Comparison of ENCODE assay signal across 16 cellular contexts in the genomic region with DNA sequence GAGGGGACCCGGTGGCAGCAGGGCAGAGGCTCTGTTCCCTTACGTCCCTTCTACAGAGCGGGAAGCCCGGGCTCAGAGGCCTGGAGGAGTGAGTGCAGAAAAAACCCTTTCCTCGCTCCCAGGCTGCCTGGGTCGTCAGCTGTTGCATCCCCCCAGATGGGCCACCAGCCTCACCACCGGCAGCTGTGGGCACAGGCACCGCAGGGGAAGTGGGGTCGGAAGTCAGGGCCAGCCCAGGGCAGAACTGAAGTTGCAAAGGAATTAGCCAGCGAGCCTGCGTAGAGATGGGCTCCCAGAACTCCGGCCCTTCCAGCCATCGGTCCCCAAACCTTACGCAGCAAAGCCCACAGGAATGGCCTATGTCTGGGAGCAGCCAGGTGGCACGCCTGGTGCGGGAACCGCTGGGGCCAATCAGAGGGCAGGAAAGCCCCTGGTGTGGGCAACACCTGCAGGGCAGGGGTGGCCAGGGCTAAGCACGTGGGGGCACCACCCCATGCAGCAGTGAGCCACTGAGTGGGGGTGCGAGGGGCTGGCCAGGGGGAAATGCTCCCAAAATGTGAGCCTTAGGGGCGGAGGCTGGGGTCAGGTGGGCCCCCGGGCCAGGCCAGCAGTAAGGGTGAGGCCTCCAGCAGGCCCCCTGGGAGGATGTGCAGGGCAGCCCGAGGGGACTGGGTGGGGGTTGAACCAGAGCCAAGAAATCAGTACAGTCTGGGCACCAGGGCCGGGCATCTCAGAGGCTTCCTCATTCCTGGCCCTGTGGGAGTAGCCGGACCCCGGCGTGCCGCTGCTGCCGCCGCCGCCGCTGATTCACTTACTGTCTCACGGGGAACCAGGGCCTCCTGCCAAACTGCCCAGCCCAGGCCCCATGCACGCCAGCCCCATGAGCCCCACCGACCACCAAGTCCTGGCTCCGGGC. TPM values are rescaled to one million over a fixed set of nuclear protein-coding genes. Genes with fewer than 3 reads are reported as not detected.
A peak's percentile ranks its signal among the peaks of the same experiment; 100 is the strongest.
DNase-seq lines count a peak whose midpoint lies in the region; ATAC-seq, FAIRE-seq and TF ChIP-seq lines count a peak whose summit lies in the region.
"Had no signal": no experiment of that assay in that cellular context is flagged by ENCODE, and none has a peak within 500 bp of the region (broad histone marks: within the 10 kb centered on the region; RNA-seq: fewer than 3 reads in every experiment).

No MANE protein-coding gene starts in this region.

- TF ChIP-seq CTCF in A549 (IDR thresholded peaks at IDR 0.05) (no peak), Loucy (conservative IDR thresholded peaks at IDR 0.05; ENCODE audit: low read length) (no peak)

- TF ChIP-seq RAD21 in A549 (conservative IDR thresholded peaks at IDR 0.05 in 1 of 2, IDR thresholded peaks at IDR 0.05 in 1 of 2): 0 out of 5 replicates have a peak, but pooled peaks of 1 of the 2 experiments have one; percentile 30

- peaks cover 9% of the 10 kb centered on the region; the same call in 1 of the 3 replicates for H3K9me3 ChIP-seq in A549
- H3K9me3 ChIP-seq in Loucy (ENCODE audit: insufficient read depth, low read depth, low read length): no peaks in the 10 kb centered on the region

- no peak for TF ChIP-seq POLR2A in A549 (IDR thresholded peaks at IDR 0.05; ENCODE audit: low read length)

- peak; percentile 85 to 86 for DNase-seq in A549 (ENCODE audit: low read depth in 1 of 2, low spot score in 1 of 2)
- DNase-seq in UCSD-AML1 (lab: John Stamatoyannopoulos, UW; ENCODE audit: unreplicated experiment): peak; percentile 58
- DNase-seq in kidney tubule cell (ENCODE audit: low spot score): peak; percentile 91
- DNase-seq in stimulated activated CD8-positive, alpha-beta memory T cell treated with anti-CD3 and anti-CD28 coated beads, Interleukin-4, amount 100 ng/mL, for 48 hours: no peak
- DNase-seq: activated CD4-positive, alpha-beta memory T cell treated with anti-CD3 and anti-CD28 coated beads, Interleukin-2, amount 10 ng/mL, durations not matched to agents 7 days and 5 days; activated gamma-delta T cell; Caco-2; central memory CD4-positive, alpha-beta T cell; T-helper 17 cell had no signal

- WGBS in A549 (ENCODE audit: missing lambda C conversion rate): 53% methylated on average over 20 of the region's 35 CpGs

- H2AFZ ChIP-seq in Loucy (ENCODE audit: low read length): no peak overlapping the region
- H2AFZ ChIP-seq: parathyroid adenoma had no signal

- FAIRE-seq in A549 (lab: Jason Lieb, UNC): no peak
- FAIRE-seq: endothelial cell of umbilical vein had no signal

- H3K79me2 ChIP-seq in Loucy (ENCODE audit: insufficient read depth, low read length): no peaks in the 10 kb centered on the region
- H3K79me2 ChIP-seq: parathyroid adenoma had no signal

- peaks cover 56% of the 10 kb centered on the region for H3K4me1 ChIP-seq in A549
- H3K4me1 ChIP-seq in Loucy (ENCODE audit: insufficient read depth, low read length, poor library complexity, severe bottlenecking): no peaks in the 10 kb centered on the region
- H3K4me1 ChIP-seq: Caco-2, parathyroid adenoma had no signal

- H3K4me2 ChIP-seq in A549: peak overlapping the region; percentile 54
- peak overlapping the region; percentile 40 for H3K4me2 ChIP-seq in Loucy (ENCODE audit: low read depth, low read length, poor library complexity, severe bottlenecking)
- H3K4me2 ChIP-seq: KMS-11 had no signal

- CTCF ChIA-PET in A549 (lab: Yijun Ruan, JAX): no interaction called here

- peak overlapping the region; percentile 86 to 91 for H3K27ac ChIP-seq in A549
- H3K27ac ChIP-seq: KMS-11, parathyroid adenoma had no signal

- no peaks in the 10 kb centered on the region for H3K9me2 ChIP-seq in Loucy (replicated peaks; ENCODE audit: low read depth, low read length)

- no peaks in the 10 kb centered on the region for H3F3A ChIP-seq in Loucy (ENCODE audit: low read depth)

- ATAC-seq in A549: peak; percentile 49 to 71
- ATAC-seq in HG03196 (IDR thresholded peaks at IDR 0.05; ENCODE audit: unreplicated experiment): no peak
- no peak for ATAC-seq in GM18502 (IDR thresholded peaks at IDR 0.05; ENCODE audit: poor library complexity, unreplicated experiment)
- no peak for ATAC-seq in HG02678 (IDR thresholded peaks at IDR 0.05; ENCODE audit: unreplicated experiment)
- ATAC-seq: T-helper 17 cell had no signal

- no peak overlapping the region for H3K9ac ChIP-seq in Loucy (ENCODE audit: low read depth, low read length, poor library complexity, severe bottlenecking)
- H3K9ac ChIP-seq: KMS-11, parathyroid adenoma had no signal

- H3K27me3 ChIP-seq in Loucy (ENCODE audit: insufficient read depth, low read length, poor library complexity, severe bottlenecking): no peaks in the 10 kb centered on the region

- peaks cover 8% of the 10 kb centered on the region; the same call in 1 of the 2 replicates for H3K36me3 ChIP-seq in Loucy (ENCODE audit: insufficient read depth, low read length)

- TF ChIP-seq EP300 in A549 (IDR thresholded peaks at IDR 0.05): peak in 1 of 2 experiments; percentile 73; a peak in 3 of 5 replicates

- H3K4me3 ChIP-seq in A549 (no peak overlapping the region), Loucy (ENCODE audit: low read length, poor library complexity, severe bottlenecking) (no peak overlapping the region)

- POLR2A ChIA-PET in A549 (lab: Yijun Ruan, JAX): no interaction called here

- no peaks in the 10 kb centered on the region for H4K20me1 ChIP-seq in Loucy (ENCODE audit: insufficient read depth, low read length, poor library complexity, severe bottlenecking)

TF ChIP-seq in A549, 52 proteins besides CTCF, POLR2A, EP300 and RAD21 (continues in another document):
- TF ChIP-seq CBX8 (IDR thresholded peaks at IDR 0.05) (no peak), EHMT2 (IDR thresholded peaks at IDR 0.05; ENCODE audit: low read depth) (no peak), RCOR1 (IDR thresholded peaks at IDR 0.05; ENCODE audit: low read depth, low read length) (no peak), CHD2 (IDR thresholded peaks at IDR 0.05; ENCODE audit: low read length, partially characterized antibody) (no peak), ESRRA (IDR thresholded peaks at IDR 0.05; ENCODE audit: borderline replicate concordance, low read length) (no peak), KDM1A (IDR thresholded peaks at IDR 0.05; ENCODE audit: low read depth) (no peak), RFX5 (IDR thresholded peaks at IDR 0.05) (no peak), FOSB (CRISPR knock-in tag; IDR thresholded peaks at IDR 0.05) (no peak), KDM5A (IDR thresholded peaks at IDR 0.05) (no peak), HOXB13 (CRISPR knock-in tag; IDR thresholded peaks at IDR 0.05; ENCODE audit: low read depth) (no peak), RNF2 (IDR thresholded peaks at IDR 0.05; ENCODE audit: borderline replicate concordance, low read depth) (no peak)
- TF ChIP-seq, protein P1, sequence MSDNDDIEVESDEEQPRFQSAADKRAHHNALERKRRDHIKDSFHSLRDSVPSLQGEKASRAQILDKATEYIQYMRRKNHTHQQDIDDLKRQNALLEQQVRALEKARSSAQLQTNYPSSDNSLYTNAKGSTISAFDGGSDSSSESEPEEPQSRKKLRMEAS (IDR thresholded peaks at IDR 0.05): peak; percentile 31
- TF ChIP-seq, protein P2, sequence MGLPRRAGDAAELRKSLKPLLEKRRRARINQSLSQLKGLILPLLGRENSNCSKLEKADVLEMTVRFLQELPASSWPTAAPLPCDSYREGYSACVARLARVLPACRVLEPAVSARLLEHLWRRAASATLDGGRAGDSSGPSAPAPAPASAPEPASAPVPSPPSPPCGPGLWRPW (IDR thresholded peaks at IDR 0.05): no peak
- TF ChIP-seq, protein P3, sequence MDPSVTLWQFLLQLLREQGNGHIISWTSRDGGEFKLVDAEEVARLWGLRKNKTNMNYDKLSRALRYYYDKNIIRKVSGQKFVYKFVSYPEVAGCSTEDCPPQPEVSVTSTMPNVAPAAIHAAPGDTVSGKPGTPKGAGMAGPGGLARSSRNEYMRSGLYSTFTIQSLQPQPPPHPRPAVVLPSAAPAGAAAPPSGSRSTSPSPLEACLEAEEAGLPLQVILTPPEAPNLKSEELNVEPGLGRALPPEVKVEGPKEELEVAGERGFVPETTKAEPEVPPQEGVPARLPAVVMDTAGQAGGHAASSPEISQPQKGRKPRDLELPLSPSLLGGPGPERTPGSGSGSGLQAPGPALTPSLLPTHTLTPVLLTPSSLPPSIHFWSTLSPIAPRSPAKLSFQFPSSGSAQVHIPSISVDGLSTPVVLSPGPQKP (IDR thresholded peaks at IDR 0.05; ENCODE audit: low read depth, low read length): no peak
- TF ChIP-seq, protein P4, sequence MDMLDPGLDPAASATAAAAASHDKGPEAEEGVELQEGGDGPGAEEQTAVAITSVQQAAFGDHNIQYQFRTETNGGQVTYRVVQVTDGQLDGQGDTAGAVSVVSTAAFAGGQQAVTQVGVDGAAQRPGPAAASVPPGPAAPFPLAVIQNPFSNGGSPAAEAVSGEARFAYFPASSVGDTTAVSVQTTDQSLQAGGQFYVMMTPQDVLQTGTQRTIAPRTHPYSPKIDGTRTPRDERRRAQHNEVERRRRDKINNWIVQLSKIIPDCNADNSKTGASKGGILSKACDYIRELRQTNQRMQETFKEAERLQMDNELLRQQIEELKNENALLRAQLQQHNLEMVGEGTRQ (IDR thresholded peaks at IDR 0.05): 0 out of 2 replicates have a peak, but pooled peaks have one; percentile 37

RNA-seq across cellular contexts. Expression of a gene that starts 58.2 kb away (rescaled TPM):
- polyA plus RNA-seq in A549 (2011; rRNA removed): 16.9 and 21.0 TPM in 2 replicates
- polyA plus RNA-seq in A549 (2012; cell fraction: cytosol; rRNA removed): 36.4 and 59.9 TPM in 2 replicates
- polyA plus RNA-seq in A549 (2012; cell fraction: nucleus; rRNA removed): 48.0 and 49.6 TPM in 2 replicates
- polyA plus RNA-seq in A549 (2017; fragmentation: RNase III; extraction: RNeasy Plus Mini Kit Qiagen cat#74134 plus additional on column Dnase treatment): 80.8 to 92.0 TPM (median 82.2 TPM) in 3 replicates
- polyA minus RNA-seq in A549 (2011; rRNA and poly(A)+ RNA removed): 19.4 and 42.1 TPM in 2 replicates
- polyA plus RNA-seq: endothelial cell of umbilical vein had no signal

Comparison
In these comparisons a context has a peak if more than half of its experiments do, and no peak if none do; other contexts are left out.
1. ATAC-seq: peak in A549 (2 of 2); none in HG03196 (single experiment), GM18502 (single experiment) and HG02678 (single experiment).